ENCODE assay signal across 21 cellular contexts in the genomic region with DNA sequence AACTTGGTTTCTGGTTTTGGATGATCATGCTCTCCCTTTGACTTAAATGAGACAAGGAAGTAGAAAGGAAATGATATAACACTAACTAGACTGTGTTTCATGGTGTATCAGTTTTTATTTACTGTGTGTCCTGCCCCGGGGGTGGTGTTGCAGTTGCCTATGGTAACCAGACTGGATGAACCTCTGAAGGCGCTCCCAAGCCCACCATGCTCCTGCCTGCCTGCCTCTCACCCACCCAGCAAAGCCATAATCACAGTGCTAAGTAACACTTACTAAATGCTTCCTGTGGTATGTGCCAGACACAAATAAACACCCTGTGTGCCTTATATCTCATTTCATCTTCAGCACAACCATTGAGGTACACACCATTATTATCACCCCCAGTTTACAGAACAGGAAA. TPM values are rescaled to one million over a fixed set of nuclear protein-coding genes. Genes with fewer than 3 reads are reported as not detected.
DNase-seq lines count a peak whose midpoint lies in the region; ATAC-seq, FAIRE-seq and TF ChIP-seq lines count a peak whose summit lies in the region.
"Had no signal": no experiment of that assay in that cellular context is flagged by ENCODE, and none has a peak within 500 bp of the region (broad histone marks: within the 10 kb centered on the region; RNA-seq: fewer than 3 reads in every experiment).

No MANE protein-coding gene starts in this region.

- H4K5ac ChIP-seq in mesendoderm (ENCODE audit: low read length): no peak overlapping the region

- no peak for FAIRE-seq in bronchial epithelial cell (lab: Jason Lieb, UNC)
- FAIRE-seq: A549, HepG2 had no signal

- H3K27ac ChIP-seq in gastroesophageal sphincter: peak overlapping the region in 3 of 4 donors; percentile 38 to 62 (median 38)
- no peak overlapping the region for H3K27ac ChIP-seq in mesendoderm (ENCODE audit: low read depth, low read length)
- H3K27ac ChIP-seq: 22Rv1, A549, BLaER1 had no signal

- no peak overlapping the region for H3K9ac ChIP-seq in mesendoderm (ENCODE audit: low read length)
- H3K9ac ChIP-seq: BLaER1 had no signal

- H3K4me2 ChIP-seq in mesendoderm (ENCODE audit: low read length): no peak overlapping the region
- H3K4me2 ChIP-seq: A549, BLaER1 had no signal

- H4K8ac ChIP-seq in mesendoderm (ENCODE audit: low read depth, low read length): no peak overlapping the region

- TF ChIP-seq EP300 in gastroesophageal sphincter (IDR thresholded peaks at IDR 0.05): no peak

- H3K4me3 ChIP-seq in bronchial epithelial cell (ENCODE audit: low read depth, low read length) (no peak overlapping the region), gastroesophageal sphincter (no peak overlapping the region), mesendoderm (ENCODE audit: low read length) (no peak overlapping the region)
- H3K4me3 ChIP-seq: A549, BLaER1 had no signal

- no peak overlapping the region for H2BK120ac ChIP-seq in mesendoderm (ENCODE audit: low read depth, low read length)

- H3K27me3 ChIP-seq in bronchial epithelial cell (ENCODE audit: control insufficient read depth, insufficient read depth, low read length) (no peaks in the 10 kb centered on the region), gastroesophageal sphincter (no peaks in the 10 kb centered on the region), mesendoderm (ENCODE audit: insufficient read depth, low read length, poor library complexity) (no peaks in the 10 kb centered on the region)
- H3K27me3 ChIP-seq: BLaER1 had no signal

- WGBS in gastroesophageal sphincter (ENCODE audit: low coverage in 1 of 2), 2 donors: 70 to 92% methylated on average over 2 of the region's 2 CpGs
- whole genome bisulfite sequencing in mesendoderm (ENCODE audit: extremely low coverage, insufficient coverage, low lambda C conversion rate): no CpG with 5 or more reads among the region's 2 CpGs

- no peak overlapping the region for H2BK5ac ChIP-seq in mesendoderm (ENCODE audit: low read length)

- H2AK5ac ChIP-seq in mesendoderm (ENCODE audit: low read length): no peak overlapping the region

- H3K79me2 ChIP-seq in mesendoderm (ENCODE audit: control insufficient read depth, insufficient read depth, low read length): no peaks in the 10 kb centered on the region

- no peak overlapping the region for H3K18ac ChIP-seq in mesendoderm (ENCODE audit: low read length)

- H2BK15ac ChIP-seq in mesendoderm (replicated peaks; ENCODE audit: low read depth): no peak overlapping the region

- TF ChIP-seq CTCF in bronchial epithelial cell (IDR thresholded peaks at IDR 0.05; ENCODE audit: insufficient read depth, low read length, severe bottlenecking) (no peak), gastroesophageal sphincter (IDR thresholded peaks at IDR 0.05) (no peak)

- ATAC-seq in gastroesophageal sphincter (no peak), GM21737 (IDR thresholded peaks at IDR 0.05; ENCODE audit: unreplicated experiment) (no peak)
- ATAC-seq: A549, HCT116, HepG2 had no signal

- H3K4ac ChIP-seq in mesendoderm (ENCODE audit: low read depth, low read length): no peak overlapping the region

- H3K23ac ChIP-seq in mesendoderm (ENCODE audit: low read length): no peak overlapping the region

- H3K4me1 ChIP-seq in gastroesophageal sphincter (peaks cover 0 to 43% (median 0%) of the 10 kb centered on the region in 3 donors), mesendoderm (ENCODE audit: control insufficient read depth, low read depth, low read length) (no peaks in the 10 kb centered on the region)
- H3K4me1 ChIP-seq: A549 had no signal

- no peak for TF ChIP-seq POLR2A in gastroesophageal sphincter (IDR thresholded peaks at IDR 0.05)

- no peaks in the 10 kb centered on the region for H3K9me3 ChIP-seq in gastroesophageal sphincter
- H3K9me3 ChIP-seq: A549, BLaER1 had no signal

- no peak overlapping the region for H3K56ac ChIP-seq in mesendoderm (ENCODE audit: low read length)

- no peaks in the 10 kb centered on the region for H3K79me1 ChIP-seq in mesendoderm (ENCODE audit: low read length)

- DNase-seq in NCI-H748 (lab: John Stamatoyannopoulos, UW; ENCODE audit: unreplicated experiment): peak; percentile 16
- no peak for DNase-seq in NCI-H748 treated with DMSO at 0.1 percent for 48 hours (lab: John Stamatoyannopoulos, UW)
- DNase-seq in bronchial epithelial cell (ENCODE audit: low read depth): peak; percentile 81
- peak; percentile 55 for DNase-seq in mesendoderm
- DNase-seq in SKM-1 treated with dmso at 0.1 percent for 144 hours (lab: John Stamatoyannopoulos, UW; ENCODE audit: unreplicated experiment): no peak
- no peak for DNase-seq in SHP77 (lab: John Stamatoyannopoulos, UW)
- DNase-seq: CD4-positive, alpha-beta memory T cell; DMS79 treated with DMSO at 0.1 percent for 48 hours; GF-D8; GOT3; H7; HFFc6 had no signal

- no peaks in the 10 kb centered on the region for H3K36me3 ChIP-seq in bronchial epithelial cell (ENCODE audit: control insufficient read depth, insufficient read depth, low read length)
- no peaks in the 10 kb centered on the region for H3K36me3 ChIP-seq in gastroesophageal sphincter
- no peaks in the 10 kb centered on the region for H3K36me3 ChIP-seq in mesendoderm (ENCODE audit: control insufficient read depth, insufficient read depth, low read length)
- H3K36me3 ChIP-seq: BLaER1 had no signal

RNA-seq across cellular contexts. Expression of a gene that starts 17.8 kb away (rescaled TPM):
- total RNA-seq in bronchial epithelial cell: not detected in 2 replicates
- total RNA-seq in gastroesophageal sphincter: not detected
- 0.01 TPM for polyA plus RNA-seq in mesendoderm (2013, experiment 1 of 2)
- not detected for polyA plus RNA-seq in mesendoderm (2013, experiment 2 of 2)
- total RNA-seq: H7, HFFc6 had no signal
- polyA plus RNA-seq: CD14-positive monocyte; CD4-positive, alpha-beta memory T cell; IgD-negative memory B cell had no signal

Comparison
In these comparisons a context has a peak if more than half of its experiments do, and no peak if none do; other contexts are left out.
1. DNase-seq: peak in NCI-H748 (single experiment), bronchial epithelial cell (single experiment) and mesendoderm (single experiment); none in NCI-H748 treated with DMSO at 0.1 percent for 48 hours (single experiment), SKM-1 treated with dmso at 0.1 percent for 144 hours (single experiment) and SHP77 (0 of 2).